ENCODE assay signal across 8 cellular contexts in the genomic region with DNA sequence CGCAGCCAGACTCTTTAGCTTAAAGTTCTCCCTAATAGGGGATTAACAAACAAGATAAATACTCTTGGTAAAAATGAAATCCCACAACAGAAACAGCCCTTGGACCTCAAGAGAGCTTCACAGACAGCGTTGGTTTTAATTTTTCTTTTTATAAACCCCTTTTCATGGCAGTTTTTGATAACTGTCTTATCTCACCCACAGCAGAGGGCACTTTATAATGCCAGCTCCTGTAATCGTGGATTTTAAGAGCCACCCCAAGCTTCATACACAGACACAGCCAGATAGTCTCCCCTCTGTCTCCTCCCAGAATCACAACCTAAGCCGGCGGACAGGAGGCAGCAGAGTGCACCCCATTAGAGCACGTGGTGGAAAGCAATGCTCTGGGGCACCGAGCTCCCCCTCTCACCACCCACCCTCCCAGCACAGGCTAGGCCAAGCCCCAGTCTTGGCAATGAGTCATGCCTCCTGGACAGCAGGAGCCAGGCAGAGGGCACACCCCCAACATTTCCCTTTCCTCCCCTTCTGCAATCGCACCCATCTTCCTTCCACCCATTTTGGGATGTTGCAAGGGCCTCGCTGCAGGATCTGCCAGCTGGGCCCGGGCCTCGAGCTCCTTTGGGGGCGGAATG. TPM values are rescaled to one million over a fixed set of nuclear protein-coding genes. Genes with fewer than 3 reads are reported as not detected.
A peak's percentile ranks its signal among the peaks of the same experiment; 100 is the strongest.
DNase-seq lines count a peak whose midpoint lies in the region; ATAC-seq and TF ChIP-seq lines count a peak whose summit lies in the region.

No MANE protein-coding gene starts in this region.

- DNase-seq in ACHN, result peak; percentile 93
- peak; percentile 39 for DNase-seq in NCI-H1092 (lab: John Stamatoyannopoulos, UW)
- DNase-seq in activated T-helper 1 cell treated with anti-CD3 and anti-CD28 coated beads, Interleukin-12 subunit alpha, Interleukin-12 subunit beta, Interleukin-2, Interleukin-4 antibody, amounts not matched to agents 30 ng/mL and 10 ng/mL and 1 ng/mL, durations not matched to agents 14 hours and 24 hours and 36 hours (ENCODE audit: low spot score), result peak; percentile 2
- DNase-seq in germinal center (ENCODE audit: low spot score), result peak; percentile 59
- peak; percentile 44 for DNase-seq in neural crest cell (ENCODE audit: low read depth, low spot score)
- no peak for DNase-seq in inferior parietal cortex (ENCODE audit: extremely low spot score)

- peaks cover 2% of the 10 kb centered on the region for H3K36me3 Mint-ChIP-seq in activated T-helper 1 cell treated with anti-CD3 and anti-CD28 coated beads, Interleukin-12 subunit alpha, Interleukin-12 subunit beta, Interleukin-2, Interleukin-4 antibody, amounts not matched to agents 30 ng/mL and 10 ng/mL and 1 ng/mL, durations not matched to agents 14 hours and 24 hours and 36 hours (ENCODE audit: low read depth)
- peaks cover 7% of the 10 kb centered on the region for H3K36me3 Mint-ChIP-seq in neural crest cell (ENCODE audit: low read depth)

- no peaks in the 10 kb centered on the region for H3K9me3 Mint-ChIP-seq in activated T-helper 1 cell treated with anti-CD3 and anti-CD28 coated beads, Interleukin-12 subunit alpha, Interleukin-12 subunit beta, Interleukin-2, Interleukin-4 antibody, amounts not matched to agents 30 ng/mL and 10 ng/mL and 1 ng/mL, durations not matched to agents 14 hours and 24 hours and 36 hours
- no peaks in the 10 kb centered on the region for H3K9me3 Mint-ChIP-seq in neural crest cell

- peak; percentile 71 for TF ChIP-seq CTCF in GM12872 (IDR thresholded peaks at IDR 0.05; ENCODE audit: insufficient read depth, low read depth, low read length)
- peak; percentile 37 for TF ChIP-seq CTCF in neural crest cell (conservative IDR thresholded peaks at IDR 0.05)

- in situ Hi-C loops in ACHN (cut with HindIII; ENCODE audit: low pct_ligation_motif_present, low pct_unique_long_range_greater_than_20kb, low sequenced_read_pairs), result no loop called here

- H3K4me3 Mint-ChIP-seq in activated T-helper 1 cell treated with anti-CD3 and anti-CD28 coated beads, Interleukin-12 subunit alpha, Interleukin-12 subunit beta, Interleukin-2, Interleukin-4 antibody, amounts not matched to agents 30 ng/mL and 10 ng/mL and 1 ng/mL, durations not matched to agents 14 hours and 24 hours and 36 hours, result peak overlapping the region; percentile 13
- H3K4me3 Mint-ChIP-seq in neural crest cell, result peak overlapping the region; percentile 88

- ATAC-seq in HG02610 (IDR thresholded peaks at IDR 0.05; ENCODE audit: unreplicated experiment), result peak; percentile 13

- H3K27me3 Mint-ChIP-seq in activated T-helper 1 cell treated with anti-CD3 and anti-CD28 coated beads, Interleukin-12 subunit alpha, Interleukin-12 subunit beta, Interleukin-2, Interleukin-4 antibody, amounts not matched to agents 30 ng/mL and 10 ng/mL and 1 ng/mL, durations not matched to agents 14 hours and 24 hours and 36 hours (ENCODE audit: insufficient read depth), result peaks cover 57% of the 10 kb centered on the region
- no peaks in the 10 kb centered on the region for H3K27me3 Mint-ChIP-seq in neural crest cell (ENCODE audit: low read depth)

- H3K4me1 Mint-ChIP-seq in activated T-helper 1 cell treated with anti-CD3 and anti-CD28 coated beads, Interleukin-12 subunit alpha, Interleukin-12 subunit beta, Interleukin-2, Interleukin-4 antibody, amounts not matched to agents 30 ng/mL and 10 ng/mL and 1 ng/mL, durations not matched to agents 14 hours and 24 hours and 36 hours (ENCODE audit: low read depth), result peaks cover 26% of the 10 kb centered on the region
- peaks cover 66% of the 10 kb centered on the region for H3K4me1 Mint-ChIP-seq in neural crest cell

- intact Hi-C loops in activated T-helper 1 cell treated with anti-CD3 and anti-CD28 coated beads, Interleukin-12 subunit alpha, Interleukin-12 subunit beta, Interleukin-2, Interleukin-4 antibody, amounts not matched to agents 30 ng/mL and 10 ng/mL and 1 ng/mL, durations not matched to agents 14 hours and 24 hours and 36 hours (cut with micrococcal nuclease), result loop anchor here (5.0 to 10.0 kb wide), 2 partner anchors 697 to 1221 kb away; no protein-coding TSS in a partner anchor

- H3K27ac Mint-ChIP-seq in activated T-helper 1 cell treated with anti-CD3 and anti-CD28 coated beads, Interleukin-12 subunit alpha, Interleukin-12 subunit beta, Interleukin-2, Interleukin-4 antibody, amounts not matched to agents 30 ng/mL and 10 ng/mL and 1 ng/mL, durations not matched to agents 14 hours and 24 hours and 36 hours, result no peak overlapping the region
- no peak overlapping the region for H3K27ac Mint-ChIP-seq in neural crest cell (ENCODE audit: unreplicated experiment)

RNA-seq across cellular contexts. Expression of a gene that starts 2.5 kb away (rescaled TPM):
- total RNA-seq in activated T-helper 1 cell treated with anti-CD3 and anti-CD28 coated beads, Interleukin-12 subunit alpha, Interleukin-12 subunit beta, Interleukin-2, Interleukin-4 antibody, amounts not matched to agents 30 ng/mL and 10 ng/mL and 1 ng/mL, durations not matched to agents 14 hours and 24 hours and 36 hours, result 1.3 and 1.4 TPM in 2 replicates
- total RNA-seq in neural crest cell, result 67.7 and 70.3 TPM in 2 replicates

Comparison
In these comparisons a context has a peak if more than half of its experiments do, and no peak if none do; other contexts are left out.
1. RNA of a gene that starts 2.5 kb away (total RNA-seq): 67.7 to 70.3 TPM in neural crest cell; 1.3 to 1.4 TPM in activated T-helper 1 cell treated with anti-CD3 and anti-CD28 coated beads, Interleukin-12 subunit alpha, Interleukin-12 subunit beta, Interleukin-2, Interleukin-4 antibody, amounts not matched to agents 30 ng/mL and 10 ng/mL and 1 ng/mL, durations not matched to agents 14 hours and 24 hours and 36 hours; every median in the first group is over 10 times any median in the second.